Comparison of ENCODE assay signal across 24 cellular contexts in genomic region chr5:11252523-11252922, GRCh38.
"Had no signal": no experiment of that assay in that cellular context is flagged by ENCODE, and none has a peak within 500 bp of the region (broad histone marks: within the 10 kb centered on the region; RNA-seq: fewer than 3 reads in every experiment).

No MANE protein-coding gene starts in this region.

- H3K4me2 ChIP-seq: hepatocyte had no signal

- H3K4me3 Mint-ChIP-seq: natural killer cell; stimulated activated effector memory CD8-positive, alpha-beta T cell treated with anti-CD3 and anti-CD28 coated beads, Interleukin-12 subunit alpha, Interleukin-12 subunit beta, amount 100 ng/mL, for 72 hours had no signal

- DNase-seq: dorsolateral prefrontal cortex; effector CD4-positive, alpha-beta T cell; foreskin fibroblast; heart left ventricle; left cardiac atrium; left lung; mesendoderm; natural killer cell; occipital lobe; ovary; posterior cingulate gyrus; psoas muscle; right cardiac atrium; sigmoid colon; stimulated activated CD4-positive, alpha-beta T cell treated with anti-CD3 and anti-CD28 coated beads, Interleukin-2, amount 100 ng/mL, for 24 hours; stimulated activated CD4-positive, alpha-beta T cell treated with anti-CD3 and anti-CD28 coated beads, Interleukin-4, amount 100 ng/mL, for 24 hours; stimulated activated naive CD4-positive, alpha-beta T cell treated with Interleukin-2 at 50 U/mL for 16 hours; stomach; thyroid gland; upper lobe of left lung had no signal

- H3K36me3 Mint-ChIP-seq: natural killer cell; stimulated activated effector memory CD8-positive, alpha-beta T cell treated with anti-CD3 and anti-CD28 coated beads, Interleukin-12 subunit alpha, Interleukin-12 subunit beta, amount 100 ng/mL, for 72 hours had no signal

- H3K4me3 ChIP-seq: dorsolateral prefrontal cortex, gastroesophageal sphincter, heart left ventricle, hepatocyte, left lung, ovary, psoas muscle, sigmoid colon, stomach, thyroid gland, upper lobe of left lung had no signal

- H3K9me3 ChIP-seq: gastroesophageal sphincter, heart left ventricle, left lung, ovary, psoas muscle, sigmoid colon, stomach, thyroid gland, upper lobe of left lung had no signal

- H2AFZ ChIP-seq: hepatocyte had no signal

- H3K27ac ChIP-seq: gastroesophageal sphincter, heart left ventricle, left lung, ovary, psoas muscle, sigmoid colon, stomach, thyroid gland, upper lobe of left lung had no signal

- ATAC-seq: esophagus mucosa; gastroesophageal sphincter; heart left ventricle; left cardiac atrium; left lung; natural killer cell; psoas muscle; right cardiac atrium; stimulated activated effector memory CD8-positive, alpha-beta T cell treated with anti-CD3 and anti-CD28 coated beads, Interleukin-12 subunit alpha, Interleukin-12 subunit beta, amount 100 ng/mL, for 72 hours had no signal

- H3K27ac Mint-ChIP-seq: natural killer cell; stimulated activated effector memory CD8-positive, alpha-beta T cell treated with anti-CD3 and anti-CD28 coated beads, Interleukin-12 subunit alpha, Interleukin-12 subunit beta, amount 100 ng/mL, for 72 hours had no signal

- H3K4me1 Mint-ChIP-seq: stimulated activated effector memory CD8-positive, alpha-beta T cell treated with anti-CD3 and anti-CD28 coated beads, Interleukin-12 subunit alpha, Interleukin-12 subunit beta, amount 100 ng/mL, for 72 hours had no signal

- H3K4me1 ChIP-seq: gastroesophageal sphincter, heart left ventricle, left lung, psoas muscle, sigmoid colon, stomach, thyroid gland had no signal

- H3K9me3 Mint-ChIP-seq: natural killer cell; stimulated activated effector memory CD8-positive, alpha-beta T cell treated with anti-CD3 and anti-CD28 coated beads, Interleukin-12 subunit alpha, Interleukin-12 subunit beta, amount 100 ng/mL, for 72 hours had no signal

- H3K27me3 ChIP-seq: dorsolateral prefrontal cortex, gastroesophageal sphincter, heart left ventricle, hepatocyte, left lung, ovary, sigmoid colon, stomach, thyroid gland, upper lobe of left lung had no signal

- H3K36me3 ChIP-seq: gastroesophageal sphincter, heart left ventricle, left lung, ovary, sigmoid colon, stomach, thyroid gland, upper lobe of left lung had no signal
